8 cellular contexts compared by ENCODE assay signal in genomic region chr11:106076421-106076922, GRCh38. TPM values are rescaled to one million over a fixed set of nuclear protein-coding genes. Genes with fewer than 3 reads are reported as not detected.
DNase-seq lines count a peak whose midpoint lies in the region; ATAC-seq and TF ChIP-seq lines count a peak whose summit lies in the region.

No MANE protein-coding gene starts in this region.

- peak overlapping the region; percentile 91 for H3K4me3 Mint-ChIP-seq in memory B cell

- H3K79me2 ChIP-seq in mammary epithelial cell (ENCODE audit: insufficient read depth, low read length), result peaks cover 38% of the 10 kb centered on the region

- H3K36me3 ChIP-seq in mammary epithelial cell (ENCODE audit: insufficient read depth, low read length), result peaks cover 13% of the 10 kb centered on the region
- peaks cover 0 to 16% (median 5%) of the 10 kb centered on the region in 4 donors for H3K36me3 ChIP-seq in upper lobe of left lung

- H2AFZ ChIP-seq in mammary epithelial cell (ENCODE audit: low read depth, low read length), result peak overlapping the region; percentile 94

- WGBS in mammary epithelial cell (ENCODE audit: low coverage, missing lambda C conversion rate), result 6% methylated on average over 14 of the region's 14 CpGs
- 0 to 2% methylated on average over 14 of the region's 14 CpGs for WGBS in upper lobe of left lung, 2 donors

- in situ Hi-C loops in mammary epithelial cell (cut with MboI; ENCODE audit: low sequenced_read_pairs in 2 of 2), result no loop called here

- CTCF ChIA-PET in mammary epithelial cell (lab: Charles Lee; ENCODE audit: low non-redundant PET), result interaction anchor here (0.7 kb wide), 1 partner anchor 10 kb away, joined by 3 read pairs; no protein-coding TSS in a partner anchor

- H3K4me1 Mint-ChIP-seq in memory B cell, result peaks cover 33% of the 10 kb centered on the region

- peaks cover 8% of the 10 kb centered on the region for H3K36me3 Mint-ChIP-seq in memory B cell

- peak overlapping the region; percentile 97 for H3K27ac Mint-ChIP-seq in memory B cell

- H3K9me3 ChIP-seq in mammary epithelial cell (replicated peaks; ENCODE audit: insufficient read depth, low read length) (no peaks in the 10 kb centered on the region), upper lobe of left lung (no peaks in the 10 kb centered on the region)

- no peak for TF ChIP-seq CTCF in mammary epithelial cell (conservative IDR thresholded peaks at IDR 0.05 in 1 of 2, IDR thresholded peaks at IDR 0.05 in 1 of 2; ENCODE audit: extremely low read depth in 1 of 2, insufficient read depth in 1 of 2, low read depth in 1 of 2, low read length in 2 of 2)
- TF ChIP-seq CTCF in upper lobe of left lung (IDR thresholded peaks at IDR 0.05), result no peak

- no peak for ATAC-seq in memory B cell (ENCODE audit: low read depth)
- no peak for ATAC-seq in upper lobe of left lung (ENCODE audit: low FRiP score in 2 of 2)
- no peak for ATAC-seq in GM21576 (IDR thresholded peaks at IDR 0.05; ENCODE audit: unreplicated experiment)
- ATAC-seq in GM19328 (IDR thresholded peaks at IDR 0.05; ENCODE audit: unreplicated experiment), result no peak

- H3K9me3 Mint-ChIP-seq in memory B cell, result no peaks in the 10 kb centered on the region

- H3K9ac ChIP-seq in mammary epithelial cell (ENCODE audit: insufficient read depth, low read length), result peak overlapping the region; percentile 82

- peak overlapping the region; percentile 52 to 81 (median 76) for H3K4me3 ChIP-seq in mammary epithelial cell (replicated peaks in 1 of 3; ENCODE audit: insufficient read depth in 1 of 3, low read depth in 2 of 3, low read length in 3 of 3)
- peak overlapping the region; percentile 66 to 81 (median 80) for H3K4me3 ChIP-seq in upper lobe of left lung

- H3K27ac ChIP-seq in mammary epithelial cell (ENCODE audit: insufficient read depth, low read depth, low read length), result peak overlapping the region; percentile 54
- peak overlapping the region; percentile 82 to 99 (median 95) for H3K27ac ChIP-seq in upper lobe of left lung

- intact Hi-C loops in mammary epithelial cell (cut with micrococcal nuclease), result no loop called here

- H3K27me3 ChIP-seq in mammary epithelial cell (ENCODE audit: insufficient read depth, low read length) (no peaks in the 10 kb centered on the region), upper lobe of left lung (no peaks in the 10 kb centered on the region)

- H3K4me2 ChIP-seq in mammary epithelial cell (ENCODE audit: insufficient read depth, low read depth, low read length), result peak overlapping the region; percentile 83

- no TSS peak for BruUV-seq in mammary epithelial cell (replicated peaks; lab: Mats Ljungman, UMichigan)

- no peak for TF ChIP-seq EP300 in upper lobe of left lung (IDR thresholded peaks at IDR 0.05)

- TF ChIP-seq POLR2A in upper lobe of left lung (IDR thresholded peaks at IDR 0.05), result no peak

- DNase-seq in NCI-H1694 treated with DMSO at 0.1 percent for 48 hours (lab: John Stamatoyannopoulos, UW) (peak; percentile 12), NCI-H1694 (lab: John Stamatoyannopoulos, UW) (no peak), NCI-H526 treated with DMSO at 0.1 percent for 48 hours (lab: John Stamatoyannopoulos, UW) (peak; percentile 86), mammary epithelial cell (no peak), memory B cell (ENCODE audit: low spot score in 2 of 2) (peak in 1 of 2 donors; percentile 1), upper lobe of left lung (peak in 1 of 2 donors; percentile 21)

- peaks cover 6% of the 10 kb centered on the region for H3K4me1 ChIP-seq in mammary epithelial cell (ENCODE audit: insufficient read depth, low read length)
- peaks cover 34 to 44% (median 38%) of the 10 kb centered on the region in 4 donors for H3K4me1 ChIP-seq in upper lobe of left lung

- H3K27me3 Mint-ChIP-seq in memory B cell, result no peaks in the 10 kb centered on the region

- dilution Hi-C loops in mammary epithelial cell (cut with HindIII; ENCODE audit: low sequenced_read_pairs), result no loop called here

- no peaks in the 10 kb centered on the region for H4K20me1 ChIP-seq in mammary epithelial cell (ENCODE audit: insufficient read depth, low read length)

RNA-seq across cellular contexts. Expression of gene KBTBD3, which starts 0.7 kb away (rescaled TPM):
- total RNA-seq in mammary epithelial cell (1 to 10 TPM; 2.2 to 3.3 TPM), upper lobe of left lung (1 to 10 TPM; 1.2 to 9.6 (median 6.2) TPM)
- 1.4 TPM for polyA plus RNA-seq in mammary epithelial cell
- polyA minus RNA-seq in mammary epithelial cell, result 7.8 TPM

RNA-seq across cellular contexts. Expression of gene AASDHPPT, which starts 1.0 kb away (rescaled TPM):
- total RNA-seq in mammary epithelial cell, result 10 to 100 TPM; 41.8 to 64.7 TPM
- 24.5 TPM for polyA plus RNA-seq in mammary epithelial cell
- polyA minus RNA-seq in mammary epithelial cell, result 33.5 TPM
- total RNA-seq in upper lobe of left lung, result 10 to 100 TPM; 21.3 to 31.4 (median 28.2) TPM

RNA-seq across cellular contexts. Expression of gene MSANTD4, which starts 54.4 kb away (rescaled TPM):
- total RNA-seq in mammary epithelial cell (10 to 100 TPM; 20.8 to 41.7 TPM), upper lobe of left lung (10 to 100 TPM; 15.4 to 44.3 (median 21.8) TPM)
- polyA plus RNA-seq in mammary epithelial cell, result 6.2 TPM
- polyA minus RNA-seq in mammary epithelial cell, result 8.4 TPM

Comparison
In these comparisons a context has a peak if more than half of its experiments do, and no peak if none do; other contexts are left out.
1. DNase-seq: peak in NCI-H1694 treated with DMSO at 0.1 percent for 48 hours (single experiment) and NCI-H526 treated with DMSO at 0.1 percent for 48 hours (single experiment); none in NCI-H1694 (single experiment) and mammary epithelial cell (single experiment).